Comparison of ENCODE assay signal across 20 cellular contexts in the genomic region with DNA sequence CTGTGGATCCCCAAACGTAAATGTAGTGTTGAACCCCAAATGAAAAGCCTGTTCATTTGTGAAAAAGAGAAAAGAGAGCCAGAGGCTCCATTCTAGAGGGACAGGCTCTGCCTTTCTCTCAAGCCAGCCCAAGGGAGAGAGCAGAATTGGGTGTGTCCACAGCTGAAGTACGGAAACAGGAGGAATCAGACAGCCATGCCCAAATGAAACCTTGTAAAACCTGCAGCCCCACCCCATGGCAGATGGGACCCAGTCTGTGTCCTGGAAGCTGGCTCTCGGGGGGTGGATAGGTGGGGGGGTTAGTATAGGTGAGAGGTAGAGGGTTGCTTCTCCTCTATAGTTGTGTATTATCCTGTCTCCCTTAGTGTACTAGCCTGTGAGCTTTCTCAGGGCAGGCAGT.
"Had no signal": no experiment of that assay in that cellular context is flagged by ENCODE, and none has a peak within 500 bp of the region (broad histone marks: within the 10 kb centered on the region; RNA-seq: fewer than 3 reads in every experiment).

No MANE protein-coding gene starts in this region.

- H3K9me3 Mint-ChIP-seq: activated naive CD4-positive, alpha-beta T cell treated with anti-CD3 and anti-CD28 coated beads, Interleukin-2, amount 50 U/mL, for 24 hours; activated T-cell treated with anti-CD3 and anti-CD28 coated beads, Interleukin-2, amount 50 U/mL, for 24 hours; activated T-helper 1 cell treated with anti-CD3 and anti-CD28 coated beads, Interleukin-12 subunit alpha, Interleukin-12 subunit beta, Interleukin-2, Interleukin-4 antibody, amounts not matched to agents 30 ng/mL and 10 ng/mL and 1 ng/mL, durations not matched to agents 14 hours and 24 hours and 36 hours; T-helper 1 cell treated with Interleukin-12 subunit alpha and Interleukin-12 subunit beta and Interleukin-4 antibody, amounts not matched to agents 30 μg/mL and 1 μg/mL, for 36 hours had no signal

- H3K36me3 ChIP-seq: ascending aorta, SJSA1 had no signal

- ATAC-seq: activated CD4-positive, CD25-positive, alpha-beta regulatory T cell treated with anti-CD3 and anti-CD28 coated beads, Interleukin-2, amount 50 U/mL, for 24 hours; activated CD8-positive, alpha-beta memory T cell treated with anti-CD3 and anti-CD28 coated beads, Interleukin-2, amount 10 ng/mL, durations not matched to agents 7 days and 5 days; body of pancreas; K562 had no signal

- H3K4me1 Mint-ChIP-seq: activated CD8-positive, alpha-beta memory T cell treated with anti-CD3 and anti-CD28 coated beads, Interleukin-2, amount 10 ng/mL, durations not matched to agents 7 days and 5 days; activated naive CD4-positive, alpha-beta T cell treated with anti-CD3 and anti-CD28 coated beads, Interleukin-2, amount 50 U/mL, for 24 hours had no signal

- H3K27ac Mint-ChIP-seq: activated CD8-positive, alpha-beta memory T cell treated with anti-CD3 and anti-CD28 coated beads, Interleukin-2, amount 10 ng/mL, durations not matched to agents 7 days and 5 days; activated naive CD4-positive, alpha-beta T cell treated with anti-CD3 and anti-CD28 coated beads, Interleukin-2, amount 50 U/mL, for 24 hours; activated T-cell treated with anti-CD3 and anti-CD28 coated beads, Interleukin-2, amount 50 U/mL, for 24 hours; activated T-helper 1 cell treated with anti-CD3 and anti-CD28 coated beads, Interleukin-12 subunit alpha, Interleukin-12 subunit beta, Interleukin-2, Interleukin-4 antibody, amounts not matched to agents 30 ng/mL and 10 ng/mL and 1 ng/mL, durations not matched to agents 14 hours and 24 hours and 36 hours; T-helper 1 cell treated with Interleukin-12 subunit alpha and Interleukin-12 subunit beta and Interleukin-4 antibody, amounts not matched to agents 30 μg/mL and 1 μg/mL, for 36 hours had no signal

- H3K4me3 Mint-ChIP-seq: activated CD8-positive, alpha-beta memory T cell treated with anti-CD3 and anti-CD28 coated beads, Interleukin-2, amount 10 ng/mL, durations not matched to agents 7 days and 5 days; activated naive CD4-positive, alpha-beta T cell treated with anti-CD3 and anti-CD28 coated beads, Interleukin-2, amount 50 U/mL, for 24 hours; activated T-cell treated with anti-CD3 and anti-CD28 coated beads, Interleukin-2, amount 50 U/mL, for 24 hours; activated T-helper 1 cell treated with anti-CD3 and anti-CD28 coated beads, Interleukin-12 subunit alpha, Interleukin-12 subunit beta, Interleukin-2, Interleukin-4 antibody, amounts not matched to agents 30 ng/mL and 10 ng/mL and 1 ng/mL, durations not matched to agents 14 hours and 24 hours and 36 hours; T-helper 1 cell treated with Interleukin-12 subunit alpha and Interleukin-12 subunit beta and Interleukin-4 antibody, amounts not matched to agents 30 μg/mL and 1 μg/mL, for 36 hours had no signal

- DNase-seq: activated CD4-positive, alpha-beta T cell treated with anti-CD3 and anti-CD28 coated beads for 48 hours; activated CD4-positive, alpha-beta T cell treated with anti-CD3 and anti-CD28 coated beads, Interleukin-2, amount 50 U/mL, for 4 hours; activated CD8-positive, alpha-beta memory T cell treated with anti-CD3 and anti-CD28 coated beads, Interleukin-2, amount 10 ng/mL, durations not matched to agents 7 days and 5 days; activated effector memory CD4-positive, alpha-beta T cell treated with Interleukin-2 at 50 U/mL for 16 hours; activated naive CD4-positive, alpha-beta T cell; activated T-cell treated with anti-CD3 and anti-CD28 coated beads, Interleukin-2, amount 50 U/mL, for 24 hours; body of pancreas; Kasumi-1; NCI-H1105 treated with DMSO at 0.1 percent for 48 hours; NCI-H2029; NCI-H2107; NCI-H446; SHP77 had no signal

- H3K4me1 ChIP-seq: ascending aorta, body of pancreas, SJSA1 had no signal

- H3K4me3 ChIP-seq: ascending aorta, body of pancreas, K562, SJSA1 had no signal

- H3K27me3 ChIP-seq: ascending aorta, body of pancreas, SJSA1 had no signal

- H3K9me3 ChIP-seq: ascending aorta, body of pancreas, SJSA1 had no signal

- H3K27ac ChIP-seq: ascending aorta, body of pancreas, SJSA1 had no signal

- H3K36me3 Mint-ChIP-seq: activated CD8-positive, alpha-beta memory T cell treated with anti-CD3 and anti-CD28 coated beads, Interleukin-2, amount 10 ng/mL, durations not matched to agents 7 days and 5 days had no signal
